9 cellular contexts compared by ENCODE assay signal in genomic region chr9:112485574-112485973, GRCh38. TPM values are rescaled to one million over a fixed set of nuclear protein-coding genes. Genes with fewer than 3 reads are reported as not detected.
A peak's percentile ranks its signal among the peaks of the same experiment; 100 is the strongest.
DNase-seq lines count a peak whose midpoint lies in the region; ATAC-seq and TF ChIP-seq lines count a peak whose summit lies in the region.
"Had no signal": no experiment of that assay in that cellular context is flagged by ENCODE, and none has a peak within 500 bp of the region (broad histone marks: within the 10 kb centered on the region; RNA-seq: fewer than 3 reads in every experiment).

No MANE protein-coding gene starts in this region.

- no peaks in the 10 kb centered on the region for H3K36me3 ChIP-seq in SJCRH30
- H3K36me3 ChIP-seq in fibroblast of lung (ENCODE audit: control insufficient read depth, insufficient read depth, low read length) = no peaks in the 10 kb centered on the region
- H3K36me3 ChIP-seq in suprapubic skin = no peaks in the 10 kb centered on the region

- TF ChIP-seq CTCF in fibroblast of lung (conservative IDR thresholded peaks at IDR 0.05 in 1 of 2, IDR thresholded peaks at IDR 0.05 in 1 of 2; ENCODE audit: low read depth in 1 of 2, low read length in 2 of 2) (no peak), suprapubic skin (IDR thresholded peaks at IDR 0.05) (no peak), GM20000 (IDR thresholded peaks at IDR 0.05; ENCODE audit: extremely low read depth, missing control alignments) (no peak)

- H3K36me3 Mint-ChIP-seq in activated T-cell treated with anti-CD3 and anti-CD28 coated beads, Interleukin-2, amount 50 U/mL, for 72 hours (ENCODE audit: insufficient read depth in 2 of 2) = peaks cover 2 to 3% of the 10 kb centered on the region in 2 donors

- H2AFZ ChIP-seq in fibroblast of lung (ENCODE audit: low read length) = no peak overlapping the region

- H3K9me3 ChIP-seq in SJCRH30 (replicated peaks) = no peaks in the 10 kb centered on the region
- H3K9me3 ChIP-seq in fibroblast of lung (ENCODE audit: control insufficient read depth, insufficient read depth, low read depth, low read length) = no peaks in the 10 kb centered on the region
- no peaks in the 10 kb centered on the region for H3K9me3 ChIP-seq in suprapubic skin

- no peak for ATAC-seq in activated T-cell treated with anti-CD3 and anti-CD28 coated beads, Interleukin-2, amount 50 U/mL, for 72 hours (replicated peaks in 1 of 2)
- ATAC-seq in activated CD4-positive, CD25-positive, alpha-beta regulatory T cell treated with anti-CD3 and anti-CD28 coated beads, Interleukin-2, amount 50 U/mL, for 24 hours = no peak
- ATAC-seq in HG02678 (IDR thresholded peaks at IDR 0.05; ENCODE audit: unreplicated experiment) = no peak

- H3K9ac ChIP-seq in fibroblast of lung (ENCODE audit: insufficient read depth, low read length) = no peak overlapping the region

- peak overlapping the region; percentile 91 for H3K27ac Mint-ChIP-seq in activated T-cell treated with anti-CD3 and anti-CD28 coated beads, Interleukin-2, amount 50 U/mL, for 72 hours

- no peak for DNase-seq in activated T-cell treated with anti-CD3 and anti-CD28 coated beads, Interleukin-2, amount 50 U/mL, for 72 hours
- DNase-seq in activated T-cell treated with anti-CD3 and anti-CD28 coated beads for 4 hours (no peak), SJCRH30 (no peak), fibroblast of lung (ENCODE audit: low read depth in 2 of 2) (no peak), suprapubic skin (ENCODE audit: low spot score in 2 of 2) (no peak), GM20000 (ENCODE audit: low spot score) (no peak)
- DNase-seq: Right ventricle myocardium superior had no signal

- H3K4me1 Mint-ChIP-seq in activated T-cell treated with anti-CD3 and anti-CD28 coated beads, Interleukin-2, amount 50 U/mL, for 72 hours (ENCODE audit: low read depth) = peaks cover 35% of the 10 kb centered on the region

- H3K27me3 ChIP-seq in SJCRH30 (no peaks in the 10 kb centered on the region), fibroblast of lung (ENCODE audit: control insufficient read depth, insufficient read depth, low read length) (no peaks in the 10 kb centered on the region), suprapubic skin (no peaks in the 10 kb centered on the region)

- no peak for TF ChIP-seq EP300 in suprapubic skin (IDR thresholded peaks at IDR 0.05)

- H3K27ac ChIP-seq in SJCRH30 (no peak overlapping the region), fibroblast of lung (ENCODE audit: insufficient read depth, low read length) (no peak overlapping the region), suprapubic skin (no peak overlapping the region)

- peak overlapping the region; percentile 98 for H3K4me2 ChIP-seq in fibroblast of lung (ENCODE audit: extremely low read depth, insufficient read depth, low read length)

- H3K9me3 Mint-ChIP-seq in activated T-cell treated with anti-CD3 and anti-CD28 coated beads, Interleukin-2, amount 50 U/mL, for 72 hours = no peaks in the 10 kb centered on the region

- H3K4me1 ChIP-seq in SJCRH30 (peaks cover 5% of the 10 kb centered on the region), fibroblast of lung (ENCODE audit: control insufficient read depth, extremely low read depth, insufficient read depth, low read length) (no peaks in the 10 kb centered on the region), suprapubic skin (peaks cover 14% of the 10 kb centered on the region)

- no peaks in the 10 kb centered on the region for H3K79me2 ChIP-seq in fibroblast of lung (ENCODE audit: control insufficient read depth, insufficient read depth, low read length)

- H4K20me1 ChIP-seq in fibroblast of lung (ENCODE audit: control insufficient read depth, extremely low read depth, insufficient read depth, low read length) = no peaks in the 10 kb centered on the region

- H3K4me3 Mint-ChIP-seq in activated T-cell treated with anti-CD3 and anti-CD28 coated beads, Interleukin-2, amount 50 U/mL, for 72 hours = peak overlapping the region; percentile 95 to 98

- WGBS in suprapubic skin = 80% methylated on average over 3 of the region's 3 CpGs

- H3K4me3 ChIP-seq in SJCRH30 (peak overlapping the region; percentile 99), fibroblast of lung (replicated peaks in 1 of 4; ENCODE audit: control extremely low read depth in 1 of 4, insufficient read depth in 1 of 4, low read depth in 3 of 4, low read length in 4 of 4) (peak overlapping the region in 1 of 4 experiments; percentile 85), suprapubic skin (peak overlapping the region; percentile 91)

- TF ChIP-seq POLR2A in suprapubic skin (IDR thresholded peaks at IDR 0.05) = no peak

- H3K27me3 Mint-ChIP-seq in activated T-cell treated with anti-CD3 and anti-CD28 coated beads, Interleukin-2, amount 50 U/mL, for 72 hours (ENCODE audit: low read depth) = no peaks in the 10 kb centered on the region

RNA-seq across cellular contexts. Expression of gene KIAA1958, which starts 1.1 kb away (rescaled TPM):
- total RNA-seq in activated T-cell treated with anti-CD3 and anti-CD28 coated beads, Interleukin-2, amount 50 U/mL, for 72 hours = 10 to 100 TPM; 11.2 to 12.9 TPM
- 16.2 and 17.6 TPM in 2 replicates for total RNA-seq in SJCRH30 (2014; rRNA removed; shearing (Covaris generic))
- total RNA-seq in fibroblast of lung (2.1 and 3.0 TPM in 2 replicates), suprapubic skin (10 to 100 TPM; 10.2 to 18.3 (median 10.6) TPM)
- 0.75 and 1.1 TPM in 2 replicates for polyA plus RNA-seq in fibroblast of lung
- 0.56 and 0.58 TPM in 2 replicates for polyA plus RNA-seq in fibroblast of lung (2012)
- polyA minus RNA-seq in fibroblast of lung (ENCODE audit: low replicate concordance) = 4.6 and 5.6 TPM in 2 replicates
